8 cellular contexts compared by ENCODE assay signal in the genomic region with DNA sequence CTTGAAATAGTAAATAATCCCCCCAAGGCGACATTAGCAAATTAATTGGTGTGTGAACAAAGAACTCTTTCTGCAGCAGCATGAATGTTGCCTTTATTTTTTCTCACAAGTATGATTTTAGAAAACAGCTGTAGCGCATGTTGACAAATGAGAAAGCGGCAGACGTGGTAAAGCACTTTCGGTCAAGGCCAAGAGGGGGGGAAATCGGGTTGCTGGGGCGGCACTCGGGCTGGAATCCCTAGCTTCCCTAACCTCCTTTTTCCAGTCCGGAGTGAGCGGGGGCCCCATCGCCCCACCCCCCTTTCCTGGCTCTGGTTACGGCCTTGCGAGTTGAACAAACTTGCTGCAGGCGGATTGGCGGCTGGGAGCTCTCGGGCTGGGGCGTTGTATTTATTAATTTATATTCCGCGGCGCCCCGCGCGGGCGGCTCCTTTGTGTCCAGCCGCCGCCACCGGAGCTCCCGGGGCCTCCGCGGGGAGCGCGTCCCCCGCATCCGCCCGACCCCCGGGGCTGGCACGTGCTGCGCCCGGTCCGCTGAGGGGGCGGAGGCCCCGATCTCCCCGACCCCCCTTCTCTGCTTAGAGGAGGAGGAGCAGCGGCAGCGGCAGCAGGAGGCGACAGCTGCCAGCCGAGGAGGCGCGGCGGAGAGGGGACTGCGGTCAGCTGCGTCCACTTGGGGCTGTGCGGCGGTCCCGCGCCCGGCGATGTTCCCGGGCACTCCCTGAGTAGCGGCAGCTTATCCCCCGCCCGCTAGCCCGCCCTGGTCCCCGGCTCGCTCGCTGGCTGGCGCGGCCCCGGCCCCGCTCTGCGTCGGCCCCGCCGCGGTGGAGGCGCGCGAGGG. TPM values are rescaled to one million over a fixed set of nuclear protein-coding genes. Genes with fewer than 3 reads are reported as not detected.
DNase-seq lines count a peak whose midpoint lies in the region; ATAC-seq and TF ChIP-seq lines count a peak whose summit lies in the region.

A gene with protein sequence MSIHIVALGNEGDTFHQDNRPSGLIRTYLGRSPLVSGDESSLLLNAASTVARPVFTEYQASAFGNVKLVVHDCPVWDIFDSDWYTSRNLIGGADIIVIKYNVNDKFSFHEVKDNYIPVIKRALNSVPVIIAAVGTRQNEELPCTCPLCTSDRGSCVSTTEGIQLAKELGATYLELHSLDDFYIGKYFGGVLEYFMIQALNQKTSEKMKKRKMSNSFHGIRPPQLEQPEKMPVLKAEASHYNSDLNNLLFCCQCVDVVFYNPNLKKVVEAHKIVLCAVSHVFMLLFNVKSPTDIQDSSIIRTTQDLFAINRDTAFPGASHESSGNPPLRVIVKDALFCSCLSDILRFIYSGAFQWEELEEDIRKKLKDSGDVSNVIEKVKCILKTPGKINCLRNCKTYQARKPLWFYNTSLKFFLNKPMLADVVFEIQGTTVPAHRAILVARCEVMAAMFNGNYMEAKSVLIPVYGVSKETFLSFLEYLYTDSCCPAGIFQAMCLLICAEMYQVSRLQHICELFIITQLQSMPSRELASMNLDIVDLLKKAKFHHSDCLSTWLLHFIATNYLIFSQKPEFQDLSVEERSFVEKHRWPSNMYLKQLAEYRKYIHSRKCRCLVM (plus strand): TSS at position 607 of the 841 bp plus-strand sequence. CDS start 347 bp downstream, outside the sequence.

- peaks cover 1% of the 10 kb centered on the region for H3K36me3 Mint-ChIP-seq in activated CD4-positive, alpha-beta T cell treated with anti-CD3 and anti-CD28 coated beads for 36 hours (ENCODE audit: low read depth)

- peaks cover 64% of the 10 kb centered on the region for H3K4me1 Mint-ChIP-seq in activated CD4-positive, alpha-beta T cell treated with anti-CD3 and anti-CD28 coated beads for 36 hours

- H3K4me3 Mint-ChIP-seq in activated CD4-positive, alpha-beta T cell treated with anti-CD3 and anti-CD28 coated beads for 36 hours: peak within 1 kb of the TSS; percentile 75

- TF ChIP-seq CTCF in AG04449 (IDR thresholded peaks at IDR 0.05; ENCODE audit: insufficient read depth, low read length, missing control alignments): peak; percentile 8

- H3K27ac Mint-ChIP-seq in activated CD4-positive, alpha-beta T cell treated with anti-CD3 and anti-CD28 coated beads for 36 hours: peak within 1 kb of the TSS; percentile 72

- H3K9me3 Mint-ChIP-seq in activated CD4-positive, alpha-beta T cell treated with anti-CD3 and anti-CD28 coated beads for 36 hours (ENCODE audit: low read depth): no peaks in the 10 kb centered on the region

- CTCF ChIA-PET in AG04449 (lab: Yijun Ruan, JAX): interaction anchor here (0.7 to 6.0 kb wide), 18 partner anchors 8 to 128 kb away, joined by 3 to 49 read pairs (median 4); a partner anchor contains a TSS
- CTCF ChIA-PET in activated CD4-positive, alpha-beta T cell treated with anti-CD3 and anti-CD28 coated beads for 36 hours (lab: Charles Lee): interaction anchor here (0.6 to 2.5 kb wide), 9 partner anchors 8 to 108 kb away, joined by 3 to 10 read pairs (median 5); no protein-coding TSS in a partner anchor

- intact Hi-C loops in activated CD4-positive, alpha-beta T cell treated with anti-CD3 and anti-CD28 coated beads for 36 hours (cut with DNase I, micrococcal nuclease): loop anchor here in 1 of 2 experiments (1.0 kb wide), 2 partner anchors 15 to 87 kb away; no protein-coding TSS in a partner anchor
- intact Hi-C loops in left colon (cut with DNase I, micrococcal nuclease): no loop called here

- peak within 1 kb of the TSS; percentile 81 for H3K4me3 ChIP-seq in AG04449 (ENCODE audit: low read depth, low read length)

- POLR2A ChIA-PET in AG04449 (lab: Yijun Ruan, JAX): interaction anchor here (0.7 to 2.0 kb wide), 11 partner anchors 8 to 91 kb away, joined by 3 to 17 read pairs (median 4); a partner anchor contains a TSS
- POLR2A ChIA-PET in activated CD4-positive, alpha-beta T cell treated with anti-CD3 and anti-CD28 coated beads for 36 hours (lab: Charles Lee): interaction anchor here (0.6 to 1.0 kb wide), 2 partner anchors 84 to 176 kb away, joined by 3 read pairs; a partner anchor contains a TSS

- peaks cover 33% of the 10 kb centered on the region for H3K27me3 Mint-ChIP-seq in activated CD4-positive, alpha-beta T cell treated with anti-CD3 and anti-CD28 coated beads for 36 hours

- ATAC-seq in GM18519 (IDR thresholded peaks at IDR 0.05; ENCODE audit: low FRiP score, unreplicated experiment): peak; percentile 30
- peak; percentile 40 for ATAC-seq in HG03095 (IDR thresholded peaks at IDR 0.05; ENCODE audit: unreplicated experiment)
- ATAC-seq in activated CD4-positive, alpha-beta T cell treated with anti-CD3 and anti-CD28 coated beads for 36 hours: peak; percentile 52
- ATAC-seq in left colon: peak; percentile 60

- DNase-seq in AG04449 (ENCODE audit: low read depth, low spot score) (peak; percentile 60), NCI-H2196 treated with DMSO at 0.1 percent for 48 hours (lab: John Stamatoyannopoulos, UW; ENCODE audit: unreplicated experiment) (peak; percentile 45), dermis blood vessel endothelial cell (peak; percentile 90), left colon (peak; percentile 88 to 93)
- DNase-seq in activated CD4-positive, alpha-beta T cell treated with anti-CD3 and anti-CD28 coated beads for 36 hours: peak; percentile 62
- DNase-seq in stimulated activated CD4-positive, alpha-beta T cell treated with anti-CD3 and anti-CD28 coated beads, Interleukin-2, amount 100 ng/mL, for 24 hours: peak; percentile 44

RNA-seq across cellular contexts. Expression of the gene that starts here (rescaled TPM):
- 1 to 10 TPM; 3.3 to 3.5 TPM for total RNA-seq in activated CD4-positive, alpha-beta T cell treated with anti-CD3 and anti-CD28 coated beads for 36 hours
- total RNA-seq in dermis blood vessel endothelial cell: 27.6 and 30.3 TPM in 2 replicates
- 10 to 100 TPM; 49.8 to 54.0 TPM for total RNA-seq in left colon

Comparison
In these comparisons a context has a peak if more than half of its experiments do, and no peak if none do; other contexts are left out.
1. Peak in every context shown above with its lines: DNase-seq, ATAC-seq and H3K4me3 ChIP-seq.